ENCODE assay signal across 8 cellular contexts in genomic region chr17:58516644-58517377, GRCh38. TPM values are rescaled to one million over a fixed set of nuclear protein-coding genes. Genes with fewer than 3 reads are reported as not detected.
DNase-seq lines count a peak whose midpoint lies in the region; ATAC-seq and TF ChIP-seq lines count a peak whose summit lies in the region.

No MANE protein-coding gene starts in this region.

- peak overlapping the region; percentile 92 for H3K4me3 Mint-ChIP-seq in mesothelial cell of epicardium

- H3K36me3 ChIP-seq in left ventricle myocardium inferior (peaks cover 18% of the 10 kb centered on the region), mammary epithelial cell (ENCODE audit: insufficient read depth, low read length) (no peaks in the 10 kb centered on the region), vagina (peaks cover 0 to 8% of the 10 kb centered on the region in 2 donors)

- no peak for TF ChIP-seq POLR2A in vagina (IDR thresholded peaks at IDR 0.05)

- H3K9ac ChIP-seq in mammary epithelial cell (ENCODE audit: insufficient read depth, low read length), result peak overlapping the region; percentile 22

- 23% methylated on average over 2 of the region's 2 CpGs for WGBS in mammary epithelial cell (ENCODE audit: low coverage, missing lambda C conversion rate)

- peak overlapping the region; percentile 91 for H3K4me3 ChIP-seq in left ventricle myocardium inferior
- H3K4me3 ChIP-seq in mammary epithelial cell (replicated peaks in 1 of 3; ENCODE audit: insufficient read depth in 1 of 3, low read depth in 2 of 3, low read length in 3 of 3), result peak overlapping the region; percentile 62 to 93 (median 68)
- H3K4me3 ChIP-seq in vagina, result peak overlapping the region; percentile 61 to 71

- peak overlapping the region; percentile 100 for H3K27ac Mint-ChIP-seq in mesothelial cell of epicardium

- dilution Hi-C loops in mammary epithelial cell (cut with HindIII; ENCODE audit: low sequenced_read_pairs), result no loop called here

- H3K79me2 ChIP-seq in mammary epithelial cell (ENCODE audit: insufficient read depth, low read length), result peaks cover 9% of the 10 kb centered on the region

- CTCF ChIA-PET in mammary epithelial cell (lab: Charles Lee; ENCODE audit: low non-redundant PET), result no interaction called here

- H3K27me3 ChIP-seq in left ventricle myocardium inferior (ENCODE audit: low read depth), result no peaks in the 10 kb centered on the region
- no peaks in the 10 kb centered on the region for H3K27me3 ChIP-seq in mammary epithelial cell (ENCODE audit: insufficient read depth, low read length)
- H3K27me3 ChIP-seq in vagina, result no peaks in the 10 kb centered on the region

- H3K9me3 ChIP-seq in left ventricle myocardium inferior (replicated peaks) (no peaks in the 10 kb centered on the region), mammary epithelial cell (replicated peaks; ENCODE audit: insufficient read depth, low read length) (no peaks in the 10 kb centered on the region), vagina (no peaks in the 10 kb centered on the region)

- H3K9me3 Mint-ChIP-seq in mesothelial cell of epicardium, result no peaks in the 10 kb centered on the region

- intact Hi-C loops in left ventricle myocardium inferior (cut with micrococcal nuclease) (no loop called here), cardiac septum (cut with DNase I) (loop anchor here (5.0 to 10.0 kb wide), 3 partner anchors 70 to 1188 kb away; partner anchors contain the start of genes PTRH2, SUPT4H1 and VMP1), mammary epithelial cell (cut with micrococcal nuclease) (no loop called here), vagina (cut with DNase I) (loop anchor here (5.0 kb wide), 1 partner anchor 1540 kb away; the partner anchor contains the start of gene SCPEP1)

- H3K4me1 Mint-ChIP-seq in mesothelial cell of epicardium, result peaks cover 37% of the 10 kb centered on the region

- H3K4me1 ChIP-seq in left ventricle myocardium inferior (peaks cover 70% of the 10 kb centered on the region), mammary epithelial cell (ENCODE audit: insufficient read depth, low read length) (peaks cover 17% of the 10 kb centered on the region), vagina (peaks cover 48% of the 10 kb centered on the region)

- peak overlapping the region; percentile 94 for H2AFZ ChIP-seq in mammary epithelial cell (ENCODE audit: low read depth, low read length)

- no TSS peak for BruUV-seq in mammary epithelial cell (replicated peaks; lab: Mats Ljungman, UMichigan)

- no peak for ATAC-seq in GM18858 (IDR thresholded peaks at IDR 0.05; ENCODE audit: unreplicated experiment)

- no peaks in the 10 kb centered on the region for H4K20me1 ChIP-seq in mammary epithelial cell (ENCODE audit: insufficient read depth, low read length)

- H3K27ac ChIP-seq in left ventricle myocardium inferior (replicated peaks) (peak overlapping the region; percentile 98), mammary epithelial cell (ENCODE audit: insufficient read depth, low read depth, low read length) (peak overlapping the region; percentile 18), vagina (peak overlapping the region; percentile 93)

- peaks cover 4% of the 10 kb centered on the region for H3K27me3 Mint-ChIP-seq in mesothelial cell of epicardium (ENCODE audit: low read depth)

- H3K36me3 Mint-ChIP-seq in mesothelial cell of epicardium, result no peaks in the 10 kb centered on the region

- H3K4me2 ChIP-seq in mammary epithelial cell (ENCODE audit: insufficient read depth, low read depth, low read length), result peak overlapping the region; percentile 83

- no peak for TF ChIP-seq CTCF in left ventricle myocardium inferior (IDR thresholded peaks at IDR 0.05; ENCODE audit: borderline replicate concordance)
- TF ChIP-seq CTCF in mammary epithelial cell (conservative IDR thresholded peaks at IDR 0.05 in 1 of 2, IDR thresholded peaks at IDR 0.05 in 1 of 2; ENCODE audit: extremely low read depth in 1 of 2, insufficient read depth in 1 of 2, low read depth in 1 of 2, low read length in 2 of 2), result no peak
- no peak for TF ChIP-seq CTCF in mesothelial cell of epicardium (IDR thresholded peaks at IDR 0.05; ENCODE audit: unreplicated experiment)
- no peak for TF ChIP-seq CTCF in vagina (IDR thresholded peaks at IDR 0.05)

- in situ Hi-C loops in mammary epithelial cell (cut with MboI; ENCODE audit: low sequenced_read_pairs in 2 of 2), result loop anchor here in 1 of 2 donors (25.0 kb wide), 1 partner anchor 495 kb away; no protein-coding TSS in a partner anchor

- DNase-seq in left ventricle myocardium inferior (no peak), cardiac septum (ENCODE audit: low spot score) (no peak), mammary epithelial cell (no peak), mesothelial cell of epicardium (ENCODE audit: low spot score in 2 of 2, unreplicated experiment in 2 of 2) (no peak), vagina (ENCODE audit: extremely low spot score in 2 of 2) (no peak), HuH-7 (ENCODE audit: low spot score) (no peak), DMS79 (lab: John Stamatoyannopoulos, UW) (no peak)

RNA-seq across cellular contexts. Expression of gene MTMR4, which starts 2.4 kb away (rescaled TPM):
- total RNA-seq in left ventricle myocardium inferior, result 24.0 TPM
- 23.4 TPM for total RNA-seq in cardiac septum
- 10 to 100 TPM; 27.8 to 27.9 TPM for total RNA-seq in mammary epithelial cell
- 25.2 TPM for polyA plus RNA-seq in mammary epithelial cell
- 83.6 TPM for polyA minus RNA-seq in mammary epithelial cell
- 73.1 to 76.8 TPM (median 74.4 TPM) in 3 replicates for total RNA-seq in mesothelial cell of epicardium
- total RNA-seq in vagina, result 15.7 TPM

RNA-seq across cellular contexts. Expression of gene HSF5, which starts 28.6 kb away (rescaled TPM):
- total RNA-seq in left ventricle myocardium inferior, result not detected
- not detected for total RNA-seq in cardiac septum
- under 1 TPM in 1 of 2 donors, not detected in 1; 0.17 TPM for total RNA-seq in mammary epithelial cell
- not detected for polyA plus RNA-seq in mammary epithelial cell
- polyA minus RNA-seq in mammary epithelial cell, result not detected
- 0.05 to 0.09 TPM in 2 of 3 replicates, not detected in the other for total RNA-seq in mesothelial cell of epicardium
- 0.25 TPM for total RNA-seq in vagina

Comparison
In these comparisons a context has a peak if more than half of its experiments do, and no peak if none do; other contexts are left out.
1. intact Hi-C loops: an anchor here in cardiac septum (5.0 to 10.0 kb wide) and vagina (5.0 kb wide); none called in left ventricle myocardium inferior and mammary epithelial cell.
2. H3K27ac ChIP-seq: peak in every context shown above with its lines; median percentile 98 in left ventricle myocardium inferior; 93 in vagina; 18 in mammary epithelial cell.